ENCODE assay signal across 1 cellular context in genomic region chr2:109172556-109173105, GRCh38.
TF ChIP-seq lines count a peak whose summit lies in the region.

No MANE protein-coding gene starts in this region.

TF ChIP-seq in GM23338, 12 proteins besides CTCF, POLR2A, EP300 and RAD21 (continued from another document):
- TF ChIP-seq STAT1 (IDR thresholded peaks at IDR 0.05; ENCODE audit: unreplicated experiment) (no peak), POLR2AphosphoS5 (IDR thresholded peaks at IDR 0.05; ENCODE audit: low read depth) (no peak), EZH2 (IDR thresholded peaks at IDR 0.05; ENCODE audit: low read depth, unreplicated experiment) (no peak), NANOG (IDR thresholded peaks at IDR 0.05; ENCODE audit: borderline replicate concordance) (no peak), REST (IDR thresholded peaks at IDR 0.05; ENCODE audit: unreplicated experiment) (no peak), EZH2phosphoT487 (IDR thresholded peaks at IDR 0.05; ENCODE audit: unreplicated experiment) (no peak), CREB1 (CRISPR knock-in tag; IDR thresholded peaks at IDR 0.05; ENCODE audit: low read depth) (no peak), JUNB (IDR thresholded peaks at IDR 0.05; ENCODE audit: unreplicated experiment) (no peak), ZNF331 (CRISPR knock-in tag; IDR thresholded peaks at IDR 0.05; ENCODE audit: low read depth) (no peak)
